In the genomic region with DNA sequence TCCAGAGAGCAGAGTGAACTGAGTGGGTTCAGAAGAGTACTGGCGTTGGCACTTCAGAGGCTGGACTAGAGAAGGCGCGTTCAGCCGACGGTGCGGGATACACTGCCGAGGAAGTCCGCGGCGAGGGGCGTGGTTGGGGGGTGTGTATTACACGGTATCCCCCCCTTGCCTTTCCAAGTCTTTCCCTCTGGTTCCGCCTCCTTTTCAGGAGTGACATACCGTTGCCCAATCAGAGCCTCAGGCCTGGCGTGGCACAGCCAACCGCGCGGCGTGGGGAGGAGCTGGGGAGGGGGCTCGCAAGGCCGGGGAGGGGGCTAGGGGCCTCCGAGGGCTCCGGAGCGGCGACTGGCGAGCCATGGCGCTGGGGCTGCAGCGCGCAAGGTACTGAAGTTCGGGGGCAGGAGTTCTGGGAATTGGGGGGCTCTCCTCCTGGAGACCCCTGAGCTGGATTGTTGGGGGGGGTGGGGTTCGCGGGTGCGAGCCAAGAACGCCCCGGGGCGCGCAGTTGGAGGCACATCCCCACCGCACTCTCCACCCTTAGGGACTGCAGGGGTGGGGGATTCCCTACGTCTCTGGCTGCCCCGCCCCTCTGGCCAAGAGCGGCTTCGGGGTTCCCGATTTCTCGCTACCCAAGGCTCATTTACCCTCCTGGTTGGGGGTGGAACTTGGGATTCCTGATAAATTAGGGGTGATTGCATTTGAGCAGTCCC, we compare ENCODE assay signal across 8 cellular contexts. TPM values are rescaled to one million over a fixed set of nuclear protein-coding genes. Genes with fewer than 3 reads are reported as not detected.
A peak's percentile ranks its signal among the peaks of the same experiment; 100 is the strongest.
DNase-seq lines count a peak whose midpoint lies in the region; ATAC-seq, FAIRE-seq and TF ChIP-seq lines count a peak whose summit lies in the region.

TSS of gene HIF3A (plus strand) at position 321 of the 710 bp plus-strand sequence. CDS start at position 356, 35 bp downstream.

- no peaks in the 10 kb centered on the region for H3K36me3 ChIP-seq in K562 (ENCODE audit: control insufficient read depth, insufficient read depth, low read length)

- no peak for DNase-seq in HFF-Myc (ENCODE audit: extremely low read depth, low read depth)
- DNase-seq in K562 (ENCODE audit: extremely low read depth in 1 of 4, low spot score in 3 of 4) = peak; percentile 10 to 50 (median 42)
- DNase-seq in iPS-NIHi7 (ENCODE audit: extremely low spot score) = peak; percentile 98
- peak; percentile 55 for DNase-seq in skeletal muscle cell (ENCODE audit: low read depth)
- DNase-seq in GDM1 (lab: John Stamatoyannopoulos, UW) = no peak
- DNase-seq in NOMO-1 (lab: John Stamatoyannopoulos, UW; ENCODE audit: unreplicated experiment in 2 of 2) = no peak

- H3K27ac ChIP-seq in K562 (ENCODE audit: extremely low read depth, low read depth, low read length) = no peak within 1 kb of the TSS

- POLR2A ChIA-PET in K562 (lab: Yijun Ruan, JAX) = interaction anchor here (0.6 kb wide), 2 partner anchors 71 to 135 kb away, joined by 3 to 5 read pairs; no protein-coding TSS in a partner anchor

- in situ Hi-C loops in K562 (cut with MboI) = no loop called here

- peak; percentile 70 for ATAC-seq in K562
- ATAC-seq in HG02610 (IDR thresholded peaks at IDR 0.05; ENCODE audit: unreplicated experiment) = no peak
- ATAC-seq in GM21447 (IDR thresholded peaks at IDR 0.05; ENCODE audit: unreplicated experiment) = no peak

- peaks cover 0 to 24% of the 10 kb centered on the region in 2 experiments; a peak in 2 of 5 replicates for H3K4me1 ChIP-seq in K562 (replicated peaks in 1 of 2; ENCODE audit: control insufficient read depth in 2 of 2, insufficient read depth in 2 of 2, low read length in 2 of 2)

- TF ChIP-seq RAD21 in K562 (CRISPR knock-in tag; conservative IDR thresholded peaks at IDR 0.05 in 1 of 2, IDR thresholded peaks at IDR 0.05 in 1 of 2) = no peak

- 24% methylated on average over 15 of the region's 44 CpGs for WGBS in K562 (ENCODE audit: insufficient coverage, low coverage, missing lambda C conversion rate)

- H3K27me3 ChIP-seq in K562 (ENCODE audit: control insufficient read depth in 2 of 2, insufficient read depth in 2 of 2, low read length in 2 of 2) = peaks cover 0 to 7% of the 10 kb centered on the region in 2 experiments; a peak in 2 of 5 replicates

- no peak for TF ChIP-seq POLR2A in K562 (conservative IDR thresholded peaks at IDR 0.05)

- FAIRE-seq in K562 (lab: Jason Lieb, UNC) = no peak

- H3K9ac ChIP-seq in K562 (ENCODE audit: insufficient read depth in 1 of 2, low read depth in 2 of 2, low read length in 2 of 2) = no peak within 1 kb of the TSS; a peak in 1 of 4 replicates

- H3K79me2 ChIP-seq in K562 (ENCODE audit: control insufficient read depth, insufficient read depth, low read length) = no peaks in the 10 kb centered on the region

- no peak for TF ChIP-seq CTCF in HFF-Myc (IDR thresholded peaks at IDR 0.05; ENCODE audit: low read depth, low read length, missing control alignments)
- no peak for TF ChIP-seq CTCF in K562 (IDR thresholded peaks at IDR 0.05 in 2 of 3, conservative IDR thresholded peaks at IDR 0.05 in 1 of 3; ENCODE audit: insufficient read depth in 2 of 3, low read depth in 1 of 3, low read length in 3 of 3)

- no peaks in the 10 kb centered on the region for H3K9me1 ChIP-seq in K562 (ENCODE audit: control insufficient read depth, insufficient read depth, low read length)

- no peak for TF ChIP-seq EP300 in K562 (IDR thresholded peaks at IDR 0.05; ENCODE audit: low read length)

- intact Hi-C loops in K562 (cut with micrococcal nuclease) = no loop called here

- no peak within 1 kb of the TSS for H2AFZ ChIP-seq in K562 (ENCODE audit: low read depth, low read length)

- no peaks in the 10 kb centered on the region for H3K9me3 ChIP-seq in K562 (replicated peaks; ENCODE audit: control insufficient read depth, insufficient read depth, low read depth, low read length)

- CTCF ChIA-PET in K562 (lab: Yijun Ruan, JAX; ENCODE audit: low intra/inter-chr PET ratio) = no interaction called here

- no peak within 1 kb of the TSS for H3K4me2 ChIP-seq in K562 (ENCODE audit: insufficient read depth, low read length)

- H4K20me1 ChIP-seq in K562 (replicated peaks; ENCODE audit: control insufficient read depth, insufficient read depth, low read length) = no peaks in the 10 kb centered on the region

- peak within 1 kb of the TSS; percentile 11; the same call in 1 of the 2 replicates for H3K4me3 ChIP-seq in HFF-Myc (replicated peaks; ENCODE audit: low read depth, low read length)
- H3K4me3 ChIP-seq in K562 = no peak within 1 kb of the TSS
- H3K4me3 ChIP-seq in skeletal muscle cell (ENCODE audit: low read depth, low read length) = peak within 1 kb of the TSS; percentile 58

- no TSS peak for BruUV-seq in K562 (replicated peaks; lab: Mats Ljungman, UMichigan)

TF ChIP-seq in K562, 482 proteins besides CTCF, POLR2A, EP300 and RAD21 (continues in another document):
- TF ChIP-seq PYGO2 (tag; IDR thresholded peaks at IDR 0.05) (no peak), MLX (CRISPR knock-in tag; conservative IDR thresholded peaks at IDR 0.05) (no peak), ZNF740 (CRISPR knock-in tag; IDR thresholded peaks at IDR 0.05) (0 out of 2 replicates have a peak, but pooled peaks have one; percentile 20), ZNF740 (tag; IDR thresholded peaks at IDR 0.05) (no peak), CCNT2 (IDR thresholded peaks at IDR 0.05; ENCODE audit: borderline replicate concordance, extremely low read depth, insufficient read length, low read depth, low read length) (no peak), ATF7 (IDR thresholded peaks at IDR 0.05) (no peak), NFYB (IDR thresholded peaks at IDR 0.05; ENCODE audit: extremely low read depth, insufficient read length) (peak; percentile 40), ZBTB7A (IDR thresholded peaks at IDR 0.05; ENCODE audit: borderline replicate concordance, control insufficient read depth, low read depth, low read length) (peak; percentile 33; the same call in 1 of the 2 replicates), PKNOX1 (IDR thresholded peaks at IDR 0.05) (peak; percentile 89), NFIC (IDR thresholded peaks at IDR 0.05) (no peak)
- TF ChIP-seq, protein P1, sequence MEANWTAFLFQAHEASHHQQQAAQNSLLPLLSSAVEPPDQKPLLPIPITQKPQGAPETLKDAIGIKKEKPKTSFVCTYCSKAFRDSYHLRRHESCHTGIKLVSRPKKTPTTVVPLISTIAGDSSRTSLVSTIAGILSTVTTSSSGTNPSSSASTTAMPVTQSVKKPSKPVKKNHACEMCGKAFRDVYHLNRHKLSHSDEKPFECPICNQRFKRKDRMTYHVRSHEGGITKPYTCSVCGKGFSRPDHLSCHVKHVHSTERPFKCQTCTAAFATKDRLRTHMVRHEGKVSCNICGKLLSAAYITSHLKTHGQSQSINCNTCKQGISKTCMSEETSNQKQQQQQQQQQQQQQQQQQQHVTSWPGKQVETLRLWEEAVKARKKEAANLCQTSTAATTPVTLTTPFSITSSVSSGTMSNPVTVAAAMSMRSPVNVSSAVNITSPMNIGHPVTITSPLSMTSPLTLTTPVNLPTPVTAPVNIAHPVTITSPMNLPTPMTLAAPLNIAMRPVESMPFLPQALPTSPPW (CRISPR knock-in tag; IDR thresholded peaks at IDR 0.05) = peak; percentile 13; the same call in 1 of the 2 replicates

RNA-seq across cellular contexts. Expression of gene HIF3A, which starts in this region (rescaled TPM):
- total RNA-seq in K562 (2011; cell fraction: chromatin; rRNA removed; ENCODE audit: low replicate concordance) = not detected in 2 replicates
- not detected in 2 replicates for total RNA-seq in K562 (2011; cell fraction: nucleolus; rRNA removed)
- not detected in 2 replicates for total RNA-seq in K562 (2011; cell fraction: nucleoplasm; rRNA removed)
- total RNA-seq in K562 (2014; rRNA removed) (not detected in 2 replicates), K562 (2014; rRNA removed; fragmentation: Illumina TruSeq; extraction: Trizol) (not detected in 2 replicates), K562 (2015; rRNA removed; fragmentation: Illumina TruSeq; extraction: Trizol) (not detected in 2 replicates), K562 (2021) (0.29 TPM in 1 of 2 replicates, not detected in the other)
- polyA plus RNA-seq in K562 (2011; rRNA removed) (not detected in 2 replicates), K562 (2014; fragmentation: Illumina TruSeq; extraction: Trizol) (not detected in 2 replicates), K562 (2014; fragmentation: Nextera tagmentation; extraction: Ambion mirVana) (not detected), K562 (2014; rRNA removed) (not detected in 2 replicates)
- 0.09 TPM in 1 of 2 replicates, not detected in the other for polyA plus RNA-seq in K562 (2011; cell fraction: cytosol; rRNA removed)
- not detected in 2 replicates for polyA plus RNA-seq in K562 (2011; cell fraction: nucleus; rRNA removed)
- 0.04 TPM in 1 of 2 replicates, not detected in the other for polyA plus RNA-seq in K562 (2012)
- not detected in 2 replicates for polyA minus RNA-seq in K562 (2011; rRNA and poly(A)+ RNA removed)
- polyA minus RNA-seq in K562 (2011; cell fraction: cytosol; rRNA and poly(A)+ RNA removed) = not detected in 2 replicates
- not detected in 2 replicates for polyA minus RNA-seq in K562 (2011; cell fraction: nucleus; rRNA and poly(A)+ RNA removed)

Comparison
In these comparisons a context has a peak if more than half of its experiments do, and no peak if none do; other contexts are left out.
1. Peak in DNase-seq and ATAC-seq in K562; RNA of the gene not detected or under 1 TPM.
2. DNase-seq: peak in iPS-NIHi7 (single experiment) and skeletal muscle cell (single experiment); none in HFF-Myc (single experiment), GDM1 (single experiment) and NOMO-1 (0 of 2).